In genomic region chr10:95246582-95247051, GRCh38 we compare ENCODE assay signal across 8 cellular contexts. TPM values are rescaled to one million over a fixed set of nuclear protein-coding genes. Genes with fewer than 3 reads are reported as not detected.
DNase-seq lines count a peak whose midpoint lies in the region; ATAC-seq and TF ChIP-seq lines count a peak whose summit lies in the region.

No MANE protein-coding gene starts in this region.

- DNase-seq in DMS 273 (lab: John Stamatoyannopoulos, UW; ENCODE audit: unreplicated experiment), result peak; percentile 86
- DNase-seq in GM23338 (ENCODE audit: low spot score), result peak; percentile 96
- peak; percentile 52 for DNase-seq in NCI-H226
- DNase-seq in activated CD4-positive, alpha-beta T cell treated with anti-CD3 and anti-CD28 coated beads, Interleukin-2, amount 50 U/mL, for 24 hours (ENCODE audit: low read depth in 1 of 2, low spot score in 1 of 2), result peak; percentile 28 to 52
- peak; percentile 94 for DNase-seq in endodermal cell
- DNase-seq in mucosa of gallbladder (ENCODE audit: low spot score), result peak; percentile 69
- DNase-seq in stimulated activated naive B cell treated with anti-CD40 and anti-IgM and Interleukin-4, amounts not matched to agents 10 μg/mL and 1 μg/mL and 100 μg/mL, for 72 hours, result peak; percentile 31

- H2AFZ ChIP-seq in GM23338, result no peak overlapping the region

- H3K27ac ChIP-seq in GM23338 (ENCODE audit: low read depth), result peak overlapping the region; percentile 67
- no peak overlapping the region for H3K27ac ChIP-seq in endodermal cell (ENCODE audit: low read depth, low read length)

- no peaks in the 10 kb centered on the region for H3K9me3 Mint-ChIP-seq in GM23338
- H3K9me3 Mint-ChIP-seq in endodermal cell, result no peaks in the 10 kb centered on the region
- no peaks in the 10 kb centered on the region for H3K9me3 Mint-ChIP-seq in stimulated activated naive B cell treated with anti-CD40 and anti-IgM and Interleukin-4, amounts not matched to agents 10 μg/mL and 1 μg/mL and 100 μg/mL, for 72 hours

- H3K9me2 ChIP-seq in GM23338 (ENCODE audit: insufficient read depth), result no peaks in the 10 kb centered on the region

- 19 to 33% methylated on average over 1 of the region's 1 CpG for WGBS in endodermal cell (ENCODE audit: insufficient coverage in 1 of 2, insufficient read length in 1 of 2), 2 experiments

- H3F3A ChIP-seq in GM23338 (replicated peaks; ENCODE audit: low read depth), result 0 out of 2 replicates have a peak, but pooled peaks cover 22% of the 10 kb centered on the region

- H3K4me1 ChIP-seq in GM23338 (ENCODE audit: insufficient read depth) (peaks cover 27% of the 10 kb centered on the region), endodermal cell (ENCODE audit: control insufficient read depth, insufficient read depth, low read length) (peaks cover 11% of the 10 kb centered on the region)

- peaks cover 21% of the 10 kb centered on the region for H3K36me3 ChIP-seq in GM23338 (ENCODE audit: insufficient read depth)
- H3K36me3 ChIP-seq in endodermal cell (ENCODE audit: control insufficient read depth, insufficient read depth, low read length), result peaks cover 100% of the 10 kb centered on the region

- H3K27me3 Mint-ChIP-seq in GM23338 (ENCODE audit: insufficient read depth, low read depth, poor library complexity), result peaks cover 6% of the 10 kb centered on the region
- no peaks in the 10 kb centered on the region for H3K27me3 Mint-ChIP-seq in endodermal cell (ENCODE audit: insufficient read depth)
- no peaks in the 10 kb centered on the region for H3K27me3 Mint-ChIP-seq in stimulated activated naive B cell treated with anti-CD40 and anti-IgM and Interleukin-4, amounts not matched to agents 10 μg/mL and 1 μg/mL and 100 μg/mL, for 72 hours

- ATAC-seq in GM23338 (peak; percentile 78), GM18873 (IDR thresholded peaks at IDR 0.05; ENCODE audit: low FRiP score, unreplicated experiment) (no peak)
- ATAC-seq in stimulated activated naive B cell treated with anti-CD40 and anti-IgM and Interleukin-4, amounts not matched to agents 10 μg/mL and 1 μg/mL and 100 μg/mL, for 72 hours (replicated peaks), result peak; percentile 55 to 57

- H3K27me3 ChIP-seq in GM23338 (ENCODE audit: insufficient read depth) (no peaks in the 10 kb centered on the region), endodermal cell (ENCODE audit: control insufficient read depth, insufficient read depth, low read length, poor library complexity, severe bottlenecking) (no peaks in the 10 kb centered on the region)

- H3K27ac Mint-ChIP-seq in GM23338 (peak overlapping the region; percentile 37; the same call in 1 of the 2 replicates), endodermal cell (no peak overlapping the region)
- H3K27ac Mint-ChIP-seq in stimulated activated naive B cell treated with anti-CD40 and anti-IgM and Interleukin-4, amounts not matched to agents 10 μg/mL and 1 μg/mL and 100 μg/mL, for 72 hours, result peak overlapping the region; percentile 31

- no peaks in the 10 kb centered on the region; the same call in 1 of the 2 replicates for H4K20me1 ChIP-seq in GM23338 (replicated peaks; ENCODE audit: insufficient read depth)

- H3K79me2 ChIP-seq in GM23338 (replicated peaks; ENCODE audit: insufficient read depth), result peaks cover 4% of the 10 kb centered on the region

- H3K36me3 Mint-ChIP-seq in GM23338 (ENCODE audit: low read depth) (peaks cover 32% of the 10 kb centered on the region), endodermal cell (ENCODE audit: low read depth) (peaks cover 44% of the 10 kb centered on the region)
- peaks cover 21 to 27% of the 10 kb centered on the region in 2 donors for H3K36me3 Mint-ChIP-seq in stimulated activated naive B cell treated with anti-CD40 and anti-IgM and Interleukin-4, amounts not matched to agents 10 μg/mL and 1 μg/mL and 100 μg/mL, for 72 hours

- TF ChIP-seq CTCF in GM23338 (conservative IDR thresholded peaks at IDR 0.05; ENCODE audit: low read depth in 2 of 2) (peak; percentile 89 to 94), endodermal cell (conservative IDR thresholded peaks at IDR 0.05) (peak; percentile 94)

- H3K4me1 Mint-ChIP-seq in GM23338 (peaks cover 34% of the 10 kb centered on the region), endodermal cell (peaks cover 31% of the 10 kb centered on the region)
- peaks cover 21 to 49% of the 10 kb centered on the region in 2 donors for H3K4me1 Mint-ChIP-seq in stimulated activated naive B cell treated with anti-CD40 and anti-IgM and Interleukin-4, amounts not matched to agents 10 μg/mL and 1 μg/mL and 100 μg/mL, for 72 hours

- no peaks in the 10 kb centered on the region for H3K9me3 ChIP-seq in endodermal cell (ENCODE audit: control insufficient read depth, low read length)

- H3K4me2 ChIP-seq in GM23338, result no peak overlapping the region

- H3K4me3 Mint-ChIP-seq in GM23338, result no peak overlapping the region
- no peak overlapping the region for H3K4me3 Mint-ChIP-seq in endodermal cell
- H3K4me3 Mint-ChIP-seq in stimulated activated naive B cell treated with anti-CD40 and anti-IgM and Interleukin-4, amounts not matched to agents 10 μg/mL and 1 μg/mL and 100 μg/mL, for 72 hours, result no peak overlapping the region

- H3K9ac ChIP-seq in endodermal cell (ENCODE audit: extremely low read depth, low read length, poor library complexity, severe bottlenecking), result no peak overlapping the region

- H3K4me3 ChIP-seq in GM23338, result no peak overlapping the region
- H3K4me3 ChIP-seq in endodermal cell (ENCODE audit: low read length), result no peak overlapping the region

TF ChIP-seq in GM23338, 12 proteins besides CTCF, POLR2A, EP300 and RAD21 (continues in another document):
- TF ChIP-seq ETS1 (IDR thresholded peaks at IDR 0.05), result no peak

RNA-seq across cellular contexts. Expression of gene PDLIM1, which starts 44.2 kb away (rescaled TPM):
- total RNA-seq in GM23338 (2014; rRNA removed; shearing (Covaris generic)), result 110 and 111 TPM in 2 replicates
- 227 and 233 TPM in 2 replicates for polyA plus RNA-seq in GM23338 (2016; fragmentation: Nextera tagmentation; extraction: Ambion mirVana)
- 100 to 1,000 TPM in 1 of 2 donors, 10 to 100 TPM in 1; 93.9 to 158 TPM for total RNA-seq in endodermal cell
- polyA plus RNA-seq in endodermal cell (2013, experiment 1 of 2), result 133 TPM
- 133 TPM for polyA plus RNA-seq in endodermal cell (2013, experiment 2 of 2)
- 114 TPM for total RNA-seq in mucosa of gallbladder

RNA-seq across cellular contexts. Expression of gene ACSM6, which starts 52.6 kb away (rescaled TPM):
- not detected in 2 replicates for total RNA-seq in GM23338 (2014; rRNA removed; shearing (Covaris generic))
- polyA plus RNA-seq in GM23338 (2016; fragmentation: Nextera tagmentation; extraction: Ambion mirVana), result 0.65 and 0.90 TPM in 2 replicates
- total RNA-seq in endodermal cell (not detected), mucosa of gallbladder (not detected)
- polyA plus RNA-seq in endodermal cell (2013, experiment 1 of 2), result not detected
- polyA plus RNA-seq in endodermal cell (2013, experiment 2 of 2), result not detected

Comparison
In these comparisons a context has a peak if more than half of its experiments do, and no peak if none do; other contexts are left out.
1. DNase-seq: peak in every context shown above with its lines; median percentile 96 in GM23338; 94 in endodermal cell; 86 in DMS 273; 69 in mucosa of gallbladder; 52 in NCI-H226; 40 in activated CD4-positive, alpha-beta T cell treated with anti-CD3 and anti-CD28 coated beads, Interleukin-2, amount 50 U/mL, for 24 hours; 31 in stimulated activated naive B cell treated with anti-CD40 and anti-IgM and Interleukin-4, amounts not matched to agents 10 μg/mL and 1 μg/mL and 100 μg/mL, for 72 hours.